ENCODE assay signal across 8 cellular contexts in the genomic region with DNA sequence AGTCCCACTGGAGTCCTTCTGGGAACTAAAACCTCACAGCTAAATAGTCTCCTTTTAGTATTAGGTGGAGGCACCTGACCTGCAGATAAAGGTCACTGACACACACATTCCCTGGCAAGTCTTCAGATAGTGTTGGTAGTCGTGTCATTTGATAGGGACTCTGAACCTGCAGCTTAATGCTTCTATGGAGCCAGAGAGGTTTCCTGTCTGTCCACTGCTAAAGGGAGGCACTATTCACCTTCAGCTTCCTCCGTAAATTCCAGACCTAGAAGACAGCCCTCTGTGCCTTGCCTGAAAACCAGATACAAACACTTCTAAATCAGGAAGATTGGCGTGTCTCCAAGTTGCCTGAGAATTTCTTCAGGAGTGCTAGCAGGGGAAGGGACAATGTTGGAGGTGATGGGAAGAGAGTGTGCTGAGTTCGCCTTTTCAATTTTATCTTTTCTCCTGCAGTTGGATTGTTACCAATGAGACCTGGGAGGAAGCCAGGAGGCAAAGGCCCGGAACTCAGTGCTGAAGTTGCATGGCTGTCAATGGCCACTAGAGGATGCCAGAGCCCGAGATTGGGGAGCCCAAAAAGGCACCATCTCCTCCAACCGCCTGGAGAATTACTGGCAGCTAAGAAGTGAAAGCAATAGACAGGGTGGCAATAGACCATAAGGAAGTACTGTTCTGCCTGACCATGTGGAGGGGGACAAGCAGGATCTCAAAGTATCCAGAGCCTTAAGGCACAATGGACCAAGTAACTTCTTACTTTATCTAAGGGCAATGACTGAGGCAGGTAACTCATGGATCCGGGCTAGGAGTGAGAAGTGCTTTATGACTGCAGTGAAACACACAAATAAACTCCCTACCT.
DNase-seq lines count a peak whose midpoint lies in the region; ATAC-seq and TF ChIP-seq lines count a peak whose summit lies in the region.

No MANE protein-coding gene starts in this region.

- H3K27me3 ChIP-seq in NT2/D1 (ENCODE audit: insufficient read depth, insufficient read length): no peaks in the 10 kb centered on the region

- no peaks in the 10 kb centered on the region for H3K36me3 ChIP-seq in NT2/D1 (ENCODE audit: insufficient read depth, insufficient read length, low read length)

- peak; percentile 94 for ATAC-seq in GM21381 (IDR thresholded peaks at IDR 0.05; ENCODE audit: unreplicated experiment)
- peak; percentile 82 to 96 (median 92) for ATAC-seq in natural killer cell

- TF ChIP-seq CTCF in epithelial cell of proximal tubule (conservative IDR thresholded peaks at IDR 0.05; ENCODE audit: low read depth, low read length): peak; percentile 100
- TF ChIP-seq CTCF in natural killer cell (IDR thresholded peaks at IDR 0.05): peak; percentile 80

- no peaks in the 10 kb centered on the region for H3K9me3 Mint-ChIP-seq in natural killer cell

- no peaks in the 10 kb centered on the region for H3K36me3 Mint-ChIP-seq in natural killer cell

- DNase-seq in DMS 273 (lab: John Stamatoyannopoulos, UW; ENCODE audit: unreplicated experiment) (peak; percentile 83), HT-29 (ENCODE audit: low spot score) (peak; percentile 89), NT2/D1 (ENCODE audit: low read depth, low spot score) (peak; percentile 54), epithelial cell of proximal tubule (ENCODE audit: low read depth) (peak; percentile 31), natural killer cell (peak; percentile 25)
- DNase-seq in activated CD8-positive, alpha-beta memory T cell treated with anti-CD3 and anti-CD28 coated beads, Interleukin-2, amount 50 U/mL, for 24 hours (ENCODE audit: extremely low read depth): peak; percentile 8
- peak; percentile 31 for DNase-seq in stimulated activated naive CD4-positive, alpha-beta T cell treated with Interleukin-2 at 50 U/mL for 16 hours (lab: John Stamatoyannopoulos, UW)

- H3K4me1 ChIP-seq in NT2/D1 (ENCODE audit: insufficient read depth, insufficient read length): no peaks in the 10 kb centered on the region

- H3K4me3 ChIP-seq in NT2/D1 (ENCODE audit: insufficient read length, low read depth) (no peak overlapping the region), epithelial cell of proximal tubule (ENCODE audit: low read depth, low read length) (no peak overlapping the region)

- H3K9me3 ChIP-seq in NT2/D1 (ENCODE audit: insufficient read depth, low read length): peaks cover 10% of the 10 kb centered on the region; the same call in 1 of the 2 replicates

- peaks cover 8% of the 10 kb centered on the region in 2 donors for H3K4me1 Mint-ChIP-seq in natural killer cell

- peaks cover 19 to 31% of the 10 kb centered on the region in 2 donors for H3K27me3 Mint-ChIP-seq in natural killer cell (ENCODE audit: low read depth in 2 of 2)

- no peak overlapping the region for H3K4me3 Mint-ChIP-seq in natural killer cell

- no peak overlapping the region for H3K9ac ChIP-seq in NT2/D1 (ENCODE audit: insufficient read length, low read depth)

- intact Hi-C loops in natural killer cell (cut with micrococcal nuclease): loop anchor here (5.0 kb wide), 1 partner anchor 950 kb away; no protein-coding TSS in a partner anchor

- H3K27ac Mint-ChIP-seq in natural killer cell: no peak overlapping the region

Comparison
In these comparisons a context has a peak if more than half of its experiments do, and no peak if none do; other contexts are left out.
1. DNase-seq: peak in every context shown above with its lines; median percentile 89 in HT-29; 83 in DMS 273; 54 in NT2/D1; 31 in epithelial cell of proximal tubule; 31 in stimulated activated naive CD4-positive, alpha-beta T cell treated with Interleukin-2 at 50 U/mL for 16 hours; 25 in natural killer cell; 8 in activated CD8-positive, alpha-beta memory T cell treated with anti-CD3 and anti-CD28 coated beads, Interleukin-2, amount 50 U/mL, for 24 hours.